29 cellular contexts compared by ENCODE assay signal in genomic region chr5:9122528-9122927, GRCh38.
"Had no signal": no experiment of that assay in that cellular context is flagged by ENCODE, and none has a peak within 500 bp of the region (broad histone marks: within the 10 kb centered on the region; RNA-seq: fewer than 3 reads in every experiment).

No MANE protein-coding gene starts in this region.

- H3K27me3 Mint-ChIP-seq: stimulated activated memory B cell treated with anti-CD40 and anti-IgM and Interleukin-4, amounts not matched to agents 10 μg/mL and 1 μg/mL and 100 μg/mL, for 72 hours; stimulated activated naive CD8-positive, alpha-beta T cell treated with anti-CD3 and anti-CD28 coated beads, Interleukin-15, amount 100 ng/mL, for 72 hours; stimulated activated naive CD8-positive, alpha-beta T cell treated with anti-CD3 and anti-CD28 coated beads, Interleukin-15, Interleukin-2, amounts not matched to agents 100 ng/mL and 50 ng/mL, for 24 hours; type B pancreatic cell had no signal

- H3K27ac ChIP-seq: stomach, suprapubic skin, testis, thoracic aorta, thyroid gland, tibial artery, tibial nerve, transverse colon, upper lobe of left lung, upper lobe of right lung, uterus, vagina had no signal

- H3K36me3 Mint-ChIP-seq: stimulated activated effector memory CD8-positive, alpha-beta T cell treated with anti-CD3 and anti-CD28 coated beads, Interleukin-12 subunit alpha, Interleukin-12 subunit beta, amount 100 ng/mL, for 72 hours; stimulated activated memory B cell treated with anti-CD40 and anti-IgM and Interleukin-4, amounts not matched to agents 10 μg/mL and 1 μg/mL and 100 μg/mL, for 72 hours; stimulated activated naive B cell treated with anti-CD40 and anti-IgM and Interleukin-4, amounts not matched to agents 10 μg/mL and 1 μg/mL and 100 μg/mL, for 72 hours had no signal

- H3K9me3 ChIP-seq: stomach, suprapubic skin, testis, thoracic aorta, thyroid gland, tibial artery, tibial nerve, transverse colon, upper lobe of left lung, upper lobe of right lung, uterus, vagina had no signal

- H3K4me3 Mint-ChIP-seq: stimulated activated effector memory CD8-positive, alpha-beta T cell treated with anti-CD3 and anti-CD28 coated beads, Interleukin-12 subunit alpha, Interleukin-12 subunit beta, amount 100 ng/mL, for 72 hours; stimulated activated memory B cell treated with anti-CD40 and anti-IgM and Interleukin-4, amounts not matched to agents 10 μg/mL and 1 μg/mL and 100 μg/mL, for 72 hours; stimulated activated naive B cell treated with anti-CD40 and anti-IgM and Interleukin-4, amounts not matched to agents 10 μg/mL and 1 μg/mL and 100 μg/mL, for 72 hours; stimulated activated naive CD8-positive, alpha-beta T cell treated with anti-CD3 and anti-CD28 coated beads, Interleukin-15, amount 100 ng/mL, for 72 hours; stimulated activated naive CD8-positive, alpha-beta T cell treated with anti-CD3 and anti-CD28 coated beads, Interleukin-15, Interleukin-2, amounts not matched to agents 100 ng/mL and 50 ng/mL, for 24 hours; type B pancreatic cell had no signal

- H3K36me3 ChIP-seq: stomach, thoracic aorta, thyroid gland, transverse colon, upper lobe of left lung, upper lobe of right lung, vagina had no signal

- H3K4me1 ChIP-seq: testis, thyroid gland, tibial artery, tibial nerve, transverse colon, upper lobe of left lung, upper lobe of right lung, uterus had no signal

- H3K27ac Mint-ChIP-seq: stimulated activated effector memory CD8-positive, alpha-beta T cell treated with anti-CD3 and anti-CD28 coated beads, Interleukin-12 subunit alpha, Interleukin-12 subunit beta, amount 100 ng/mL, for 72 hours; stimulated activated memory B cell treated with anti-CD40 and anti-IgM and Interleukin-4, amounts not matched to agents 10 μg/mL and 1 μg/mL and 100 μg/mL, for 72 hours; stimulated activated naive B cell treated with anti-CD40 and anti-IgM and Interleukin-4, amounts not matched to agents 10 μg/mL and 1 μg/mL and 100 μg/mL, for 72 hours; stimulated activated naive CD8-positive, alpha-beta T cell treated with anti-CD3 and anti-CD28 coated beads, Interleukin-15, amount 100 ng/mL, for 72 hours; stimulated activated naive CD8-positive, alpha-beta T cell treated with anti-CD3 and anti-CD28 coated beads, Interleukin-15, Interleukin-2, amounts not matched to agents 100 ng/mL and 50 ng/mL, for 24 hours; type B pancreatic cell had no signal

- H3K4me1 Mint-ChIP-seq: stimulated activated effector memory CD8-positive, alpha-beta T cell treated with anti-CD3 and anti-CD28 coated beads, Interleukin-12 subunit alpha, Interleukin-12 subunit beta, amount 100 ng/mL, for 72 hours; stimulated activated memory B cell treated with anti-CD40 and anti-IgM and Interleukin-4, amounts not matched to agents 10 μg/mL and 1 μg/mL and 100 μg/mL, for 72 hours; stimulated activated naive B cell treated with anti-CD40 and anti-IgM and Interleukin-4, amounts not matched to agents 10 μg/mL and 1 μg/mL and 100 μg/mL, for 72 hours; stimulated activated naive CD8-positive, alpha-beta T cell treated with anti-CD3 and anti-CD28 coated beads, Interleukin-15, amount 100 ng/mL, for 72 hours had no signal

- FAIRE-seq: urothelium cell line had no signal

- H3K4me3 ChIP-seq: stomach, suprapubic skin, testis, thoracic aorta, thyroid gland, tibial artery, tibial nerve, transverse colon, upper lobe of left lung, upper lobe of right lung, uterus, vagina had no signal

- DNase-seq: stimulated activated CD4-positive, alpha-beta T cell treated with anti-CD3 and anti-CD28 coated beads, Interleukin-2, amount 100 ng/mL, for 48 hours; stimulated activated CD4-positive, alpha-beta T cell treated with anti-CD3 and anti-CD28 coated beads, Interleukin-4, amount 100 ng/mL, for 1 hour; stimulated activated CD4-positive, alpha-beta T cell treated with anti-CD3 and anti-CD28 coated beads, Interleukin-4, amount 100 ng/mL, for 24 hours; stimulated activated CD4-positive, alpha-beta T cell treated with anti-CD3 and anti-CD28 coated beads, Interleukin-4, amount 100 ng/mL, for 4 hours; stimulated activated CD8-positive, alpha-beta memory T cell treated with anti-CD3 and anti-CD28 coated beads, Interleukin-4, amount 100 ng/mL, for 48 hours; stimulated activated naive B cell treated with anti-CD40 and anti-IgM and Interleukin-4, amounts not matched to agents 10 μg/mL and 1 μg/mL and 100 μg/mL, for 72 hours; stimulated activated naive CD4-positive, alpha-beta T cell; stimulated activated naive CD4-positive, alpha-beta T cell treated with Interleukin-2 at 50 U/mL for 16 hours; stimulated activated naive CD8-positive, alpha-beta T cell treated with anti-CD3 and anti-CD28 coated beads, Interleukin-15, amount 100 ng/mL, for 72 hours; stimulated activated naive CD8-positive, alpha-beta T cell treated with anti-CD3 and anti-CD28 coated beads, Interleukin-15, Interleukin-2, amounts not matched to agents 100 U/mL and 50 U/mL, for 24 hours; stomach; substantia nigra; testis; thyroid gland; tibial artery; transverse colon; trophoblast cell; upper lobe of right lung; uterus had no signal
